ENCODE assay signal across 1 cellular context in the genomic region with DNA sequence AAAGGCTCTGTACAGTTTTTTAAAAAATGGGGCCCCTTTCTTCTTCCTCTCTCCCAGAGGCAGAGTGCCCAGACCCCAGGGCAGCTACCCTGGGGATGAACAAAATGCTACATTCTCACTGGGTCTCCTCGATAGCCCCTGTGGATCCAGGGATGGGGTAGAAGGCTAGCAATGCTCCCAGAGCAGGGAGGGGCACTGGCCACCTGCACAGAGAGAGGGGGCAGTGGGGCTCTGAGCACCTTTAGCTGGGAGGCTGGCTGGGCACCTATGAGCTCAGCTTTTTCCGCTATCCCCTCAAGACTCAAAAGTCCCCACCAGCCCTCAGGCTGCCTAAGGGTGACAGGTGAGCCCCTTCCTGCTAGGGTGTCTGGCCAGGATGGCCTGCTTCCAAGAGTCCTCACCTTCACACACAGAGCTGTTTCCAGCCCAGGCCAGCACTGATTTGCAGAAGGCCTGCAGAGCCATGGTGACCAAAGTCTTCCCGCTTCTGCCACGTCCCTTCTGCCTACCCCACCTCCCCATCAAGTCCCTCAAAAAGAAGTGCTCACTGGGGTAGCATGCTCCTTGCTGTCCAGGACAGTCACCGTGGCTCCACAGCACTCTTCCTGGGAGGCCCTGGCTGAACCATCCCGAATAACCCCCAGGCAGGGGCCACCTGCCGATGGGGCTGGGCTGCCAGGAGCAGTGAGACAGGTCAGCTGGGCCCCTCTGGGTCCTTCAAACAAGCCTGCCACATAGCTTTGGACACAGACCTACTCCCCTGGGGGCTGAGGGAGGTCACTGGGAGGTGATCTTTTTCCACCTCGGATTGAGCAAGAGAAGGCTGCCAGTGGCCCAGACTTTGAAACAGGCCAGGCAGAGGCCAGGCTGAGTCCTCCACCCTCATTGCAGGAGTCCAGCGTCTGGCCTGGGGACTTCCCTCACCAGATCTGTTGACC.
TF ChIP-seq lines count a peak whose summit lies in the region.

No MANE protein-coding gene starts in this region.

TF ChIP-seq in H1, 55 proteins besides CTCF, POLR2A, EP300 and RAD21:
- TF ChIP-seq EGR1 (IDR thresholded peaks at IDR 0.05; ENCODE audit: borderline replicate concordance, low read depth, low read length) = no peak
- peak; percentile 64 for TF ChIP-seq CEBPB (IDR thresholded peaks at IDR 0.05; ENCODE audit: low read depth, low read length)
